In the genomic region with DNA sequence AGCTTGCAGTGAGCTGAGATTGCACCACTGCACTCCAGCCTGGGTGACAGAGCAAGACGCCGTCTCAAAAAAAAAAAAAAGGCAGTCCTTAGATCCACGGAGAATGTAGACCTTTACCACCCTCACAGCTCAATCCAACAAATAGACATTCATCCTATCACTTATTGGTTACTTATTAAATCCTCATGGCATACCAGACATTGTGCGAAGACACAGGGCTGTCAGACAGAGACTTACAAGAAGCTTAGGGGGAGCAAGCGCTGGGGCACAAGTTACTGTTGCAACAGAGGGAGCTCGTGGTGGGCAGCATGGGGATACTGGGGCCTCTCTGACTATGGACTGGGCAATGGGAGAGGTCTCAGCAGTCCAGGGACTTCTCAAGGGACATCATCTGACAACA, we compare ENCODE assay signal across 21 cellular contexts.
DNase-seq lines count a peak whose midpoint lies in the region; ATAC-seq and TF ChIP-seq lines count a peak whose summit lies in the region.
"Had no signal": no experiment of that assay in that cellular context is flagged by ENCODE, and none has a peak within 500 bp of the region (broad histone marks: within the 10 kb centered on the region; RNA-seq: fewer than 3 reads in every experiment).

No MANE protein-coding gene starts in this region.

- no peak overlapping the region for H3K23ac ChIP-seq in mesenchymal stem cell (ENCODE audit: low read length in 2 of 2)

- H3K27me3 ChIP-seq in mesenchymal stem cell (ENCODE audit: control insufficient read depth in 1 of 2, insufficient read depth in 1 of 2, low read length in 2 of 2) (peaks cover 0 to 30% of the 10 kb centered on the region in 2 experiments), spleen (replicated peaks in 1 of 7) (no peaks in the 10 kb centered on the region), transverse colon (no peaks in the 10 kb centered on the region)
- H3K27me3 ChIP-seq: SJSA1 had no signal

- ATAC-seq in GM19328 (IDR thresholded peaks at IDR 0.05; ENCODE audit: unreplicated experiment) = no peak
- ATAC-seq: GM23338, HepG2, Right ventricle myocardium inferior had no signal

- H3K4me3 ChIP-seq in mesenchymal stem cell (ENCODE audit: insufficient read depth in 1 of 2, low read depth in 1 of 2, low read length in 2 of 2) (no peak overlapping the region), spleen (no peak overlapping the region), transverse colon (no peak overlapping the region)
- H3K4me3 ChIP-seq: GM23338, HAP-1, SJSA1 had no signal

- H3K9me3 ChIP-seq in mesenchymal stem cell (ENCODE audit: control insufficient read depth, low read length) = no peaks in the 10 kb centered on the region
- no peaks in the 10 kb centered on the region for H3K9me3 ChIP-seq in spleen
- H3K9me3 ChIP-seq in transverse colon = no peaks in the 10 kb centered on the region
- H3K9me3 ChIP-seq: HAP-1, SJSA1 had no signal

- no peaks in the 10 kb centered on the region for H3K27me3 Mint-ChIP-seq in chondrocyte (ENCODE audit: low read depth)

- peak overlapping the region; percentile 65 for H4K8ac ChIP-seq in mesenchymal stem cell (ENCODE audit: low read length)

- no peak overlapping the region for H3K4me3 Mint-ChIP-seq in chondrocyte (ENCODE audit: unreplicated experiment)
- H3K4me3 Mint-ChIP-seq: CD8-positive, alpha-beta memory T cell; GM23338 had no signal

- no peak for TF ChIP-seq EP300 in transverse colon (IDR thresholded peaks at IDR 0.05; ENCODE audit: low read depth)

- H3K27ac Mint-ChIP-seq in chondrocyte (ENCODE audit: unreplicated experiment) = peak overlapping the region; percentile 97
- H3K27ac Mint-ChIP-seq: CD8-positive, alpha-beta memory T cell; GM23338 had no signal

- peak overlapping the region; percentile 90 for H3K27ac ChIP-seq in mesenchymal stem cell (ENCODE audit: low read length, poor library complexity, severe bottlenecking)
- no peak overlapping the region for H3K27ac ChIP-seq in spleen
- no peak overlapping the region for H3K27ac ChIP-seq in transverse colon
- H3K27ac ChIP-seq: C4-2B, HL-60, SJSA1 had no signal

- H2BK15ac ChIP-seq in mesenchymal stem cell (ENCODE audit: low read depth, poor library complexity, severe bottlenecking) = peak overlapping the region; percentile 96

- peak overlapping the region; percentile 26 to 31 for H3K18ac ChIP-seq in mesenchymal stem cell (ENCODE audit: low read depth in 1 of 2, low read length in 2 of 2)

- no peaks in the 10 kb centered on the region for H3K9me3 Mint-ChIP-seq in chondrocyte (ENCODE audit: low read depth)
- H3K9me3 Mint-ChIP-seq: GM23338 had no signal

- no peak overlapping the region for H3K4me2 ChIP-seq in mesenchymal stem cell (ENCODE audit: low read length, poor library complexity, severe bottlenecking)
- H3K4me2 ChIP-seq: GM23338 had no signal

- H2BK5ac ChIP-seq in mesenchymal stem cell (ENCODE audit: low read depth, low read length, poor library complexity, severe bottlenecking) = peak overlapping the region; percentile 75

- H2BK120ac ChIP-seq in mesenchymal stem cell (ENCODE audit: low read depth, low read length) = peak overlapping the region; percentile 39

- in situ Hi-C loops in Caki2 (cut with HindIII; ENCODE audit: low pct_unique_long_range_greater_than_20kb, low sequenced_read_pairs) = no loop called here
- in situ Hi-C loops in transverse colon (cut with MboI; ENCODE audit: low pct_ligation_motif_present in 1 of 4, low pct_unique_long_range_greater_than_20kb in 1 of 4, low sequenced_read_pairs in 3 of 4) = no loop called here

- no peak overlapping the region for H3K9ac ChIP-seq in mesenchymal stem cell (ENCODE audit: low read length)

- intact Hi-C loops in spleen (cut with DNase I; ENCODE audit: low total_unique reads) (no loop called here), transverse colon (cut with DNase I; ENCODE audit: low total_unique reads) (no loop called here)

- H3K4me1 ChIP-seq in mesenchymal stem cell (ENCODE audit: control insufficient read depth, insufficient read depth, low read depth, low read length) (peaks cover 36% of the 10 kb centered on the region), spleen (peaks cover 0 to 38% (median 10%) of the 10 kb centered on the region in 6 donors), transverse colon (no peaks in the 10 kb centered on the region)
- H3K4me1 ChIP-seq: HAP-1 had no signal

- no peak overlapping the region for H3K14ac ChIP-seq in mesenchymal stem cell (ENCODE audit: low read length in 2 of 2)

- peaks cover 81% of the 10 kb centered on the region for H3K4me1 Mint-ChIP-seq in chondrocyte (ENCODE audit: low read depth)
- H3K4me1 Mint-ChIP-seq: CD8-positive, alpha-beta memory T cell had no signal

- TF ChIP-seq CTCF in chondrocyte (IDR thresholded peaks at IDR 0.05) = no peak
- no peak for TF ChIP-seq CTCF in spleen (IDR thresholded peaks at IDR 0.05 in 8 of 11, conservative IDR thresholded peaks at IDR 0.05 in 3 of 11)
- TF ChIP-seq CTCF in transverse colon (IDR thresholded peaks at IDR 0.05) = no peak

- peak overlapping the region; percentile 34 to 90 for H3K4ac ChIP-seq in mesenchymal stem cell (ENCODE audit: low read depth in 1 of 2, low read length in 2 of 2)

- no peak overlapping the region for H4K91ac ChIP-seq in mesenchymal stem cell (ENCODE audit: low read length)

- H2AFZ ChIP-seq in mesenchymal stem cell (ENCODE audit: low read depth, low read length) = no peak overlapping the region
- H2AFZ ChIP-seq: GM23338 had no signal

- H3K79me1 ChIP-seq in mesenchymal stem cell (replicated peaks; ENCODE audit: low read length, poor library complexity, severe bottlenecking) = no peaks in the 10 kb centered on the region

- 91% methylated on average over 6 of the region's 6 CpGs for WGBS in mesenchymal stem cell
- WGBS in spleen, 5 donors = 75 to 92% (median 87%) methylated on average over 6 of the region's 6 CpGs
- WGBS in transverse colon (ENCODE audit: low coverage in 1 of 2), 2 donors = 60% methylated on average over 6 of the region's 6 CpGs; no CpG with 5 or more reads in 1 of the 2 donors

- TF ChIP-seq POLR2A in spleen (IDR thresholded peaks at IDR 0.05) (no peak), transverse colon (IDR thresholded peaks at IDR 0.05) (no peak)

- H3K36me3 ChIP-seq in mesenchymal stem cell (ENCODE audit: control insufficient read depth in 1 of 2, insufficient read depth in 2 of 2, low read depth in 1 of 2, low read length in 2 of 2) (no peaks in the 10 kb centered on the region), spleen (no peaks in the 10 kb centered on the region), transverse colon (no peaks in the 10 kb centered on the region)
- H3K36me3 ChIP-seq: HAP-1, SJSA1 had no signal

- DNase-seq in Caki2 (ENCODE audit: low read depth) (peak; percentile 91), chondrocyte (ENCODE audit: low spot score) (no peak), mesenchymal stem cell (no peak), spleen (peak; percentile 20), transverse colon (no peak), GF-D8 (lab: John Stamatoyannopoulos, UW) (no peak)
- DNase-seq: CD8-positive, alpha-beta memory T cell; KBM-7; NCI-H1105; NCI-H2029 treated with DMSO at 0.1 percent for 48 hours; NCI-H345; NCI-H774; NK-92 treated with Interleukin-12 subunit alpha and Interleukin-12 subunit beta, amount 100 ng/mL, for 24 hours had no signal

- peak overlapping the region; percentile 3 to 57 for H2BK12ac ChIP-seq in mesenchymal stem cell (ENCODE audit: low read length in 2 of 2)

- peak overlapping the region; percentile 94 for H2AK5ac ChIP-seq in mesenchymal stem cell (ENCODE audit: low read length, severe bottlenecking)

- H3K36me3 Mint-ChIP-seq in chondrocyte (ENCODE audit: low read depth) = no peaks in the 10 kb centered on the region
- H3K36me3 Mint-ChIP-seq: CD8-positive, alpha-beta memory T cell had no signal

Comparison
In these comparisons a context has a peak if more than half of its experiments do, and no peak if none do; other contexts are left out.
1. DNase-seq: peak in Caki2 (single experiment) and spleen (single experiment); none in chondrocyte (single experiment), mesenchymal stem cell (single experiment), transverse colon (single experiment) and GF-D8 (single experiment).